In the genomic region with DNA sequence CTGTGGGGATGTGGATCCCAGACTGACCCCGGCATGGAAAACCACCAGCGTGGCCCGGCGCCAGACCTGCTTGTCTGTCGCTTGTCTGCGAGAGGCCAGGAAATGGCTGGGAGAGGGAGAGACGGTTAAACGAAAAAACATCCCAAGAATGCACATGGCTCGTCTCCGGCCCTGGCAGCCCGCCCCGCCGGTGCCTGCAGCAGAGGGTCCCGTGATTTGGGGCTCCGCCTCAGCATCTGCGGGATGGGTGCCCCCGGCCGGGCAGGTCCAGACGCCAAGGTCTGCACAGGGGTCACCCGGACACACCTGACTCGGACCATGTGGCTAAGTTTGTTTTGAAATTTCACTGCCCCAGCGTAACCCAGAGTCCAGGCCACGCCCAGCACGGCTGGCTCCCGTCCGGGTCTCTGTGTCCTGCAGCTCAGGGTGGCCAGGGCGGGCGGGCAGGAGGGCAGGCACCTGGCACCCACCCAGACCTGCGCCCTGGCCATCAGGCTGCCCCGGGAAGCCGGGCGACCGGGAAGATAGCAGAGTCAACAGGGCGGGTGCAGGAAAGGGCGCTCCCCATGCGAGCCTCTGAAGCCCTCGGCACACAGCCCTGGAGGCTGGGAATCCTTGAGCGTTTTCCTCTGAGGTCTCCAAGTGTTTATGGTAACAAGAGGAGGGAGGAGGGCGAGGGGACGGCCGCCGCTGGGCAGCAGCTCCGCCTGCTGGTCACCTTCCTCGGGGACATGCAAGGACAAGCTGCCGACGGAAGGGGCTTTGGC, we compare ENCODE assay signal across 8 cellular contexts.
A peak's percentile ranks its signal among the peaks of the same experiment; 100 is the strongest.
DNase-seq lines count a peak whose midpoint lies in the region; ATAC-seq and TF ChIP-seq lines count a peak whose summit lies in the region.

No MANE protein-coding gene starts in this region.

- peaks cover 4% of the 10 kb centered on the region; the same call in 1 of the 2 replicates for H3K9me3 ChIP-seq in ES-I3 (ENCODE audit: control insufficient read depth, insufficient read depth, low read length)
- H3K9me3 ChIP-seq in iPS-20b (ENCODE audit: insufficient read depth, low read depth, low read length), result peaks cover 5% of the 10 kb centered on the region; the same call in 1 of the 2 replicates

- peak overlapping the region; percentile 7 for H3K4me3 Mint-ChIP-seq in activated B cell treated with CpG ODN at 0.5 μM for 24 hours

- no peak overlapping the region for H3K27ac Mint-ChIP-seq in activated B cell treated with CpG ODN at 0.5 μM for 24 hours

- TF ChIP-seq CTCF in activated B cell treated with CpG ODN at 0.5 μM for 24 hours (IDR thresholded peaks at IDR 0.05) (no peak), cardiac fibroblast (IDR thresholded peaks at IDR 0.05; ENCODE audit: low read depth, low read length) (peak; percentile 95)

- H3K9ac ChIP-seq in ES-I3 (ENCODE audit: low read depth, low read length), result peak overlapping the region; percentile 47
- H3K9ac ChIP-seq in iPS-20b (ENCODE audit: low read depth, low read length), result peak overlapping the region; percentile 40; the same call in 1 of the 2 replicates

- peak; percentile 66 for ATAC-seq in activated B cell treated with CpG ODN at 0.5 μM for 24 hours (ENCODE audit: low read depth)
- no peak for ATAC-seq in HG02885 (IDR thresholded peaks at IDR 0.05; ENCODE audit: poor library complexity, unreplicated experiment)
- no peak for ATAC-seq in HG03039 (IDR thresholded peaks at IDR 0.05; ENCODE audit: unreplicated experiment)

- no peaks in the 10 kb centered on the region for H3K27me3 Mint-ChIP-seq in activated B cell treated with CpG ODN at 0.5 μM for 24 hours

- no peak overlapping the region for H3K27ac ChIP-seq in iPS-20b (ENCODE audit: low read length)

- peaks cover 26% of the 10 kb centered on the region for H3K36me3 Mint-ChIP-seq in activated B cell treated with CpG ODN at 0.5 μM for 24 hours (ENCODE audit: low read depth)

- peaks cover 1% of the 10 kb centered on the region for H3K9me3 Mint-ChIP-seq in activated B cell treated with CpG ODN at 0.5 μM for 24 hours

- H3K4me1 ChIP-seq in ES-I3 (ENCODE audit: insufficient read depth, low read length), result peaks cover 5% of the 10 kb centered on the region; the same call in 1 of the 2 replicates
- peaks cover 18% of the 10 kb centered on the region; the same call in 1 of the 2 replicates for H3K4me1 ChIP-seq in iPS-20b (ENCODE audit: insufficient read depth, low read length)

- CTCF ChIA-PET in activated B cell treated with CpG ODN at 0.5 μM for 24 hours (lab: Charles Lee), result interaction anchor here (0.8 to 1.8 kb wide), 16 partner anchors 17 to 106 kb away, joined by 3 to 8 read pairs (median 4); partner anchors contain the start of gene GADD45B

- H3K4me1 Mint-ChIP-seq in activated B cell treated with CpG ODN at 0.5 μM for 24 hours, result peaks cover 14% of the 10 kb centered on the region

- DNase-seq in NCI-H146 (lab: John Stamatoyannopoulos, UW), result peak; percentile 34
- peak; percentile 45 for DNase-seq in activated B cell treated with CpG ODN at 0.5 μM for 24 hours
- peak; percentile 94 to 95 for DNase-seq in cardiac fibroblast (ENCODE audit: low read depth in 2 of 2)
- peak; percentile 60 for DNase-seq in skeletal muscle cell (ENCODE audit: low read depth)

- intact Hi-C loops in activated B cell treated with CpG ODN at 0.5 μM for 24 hours (cut with micrococcal nuclease), result loop anchor here (1.0 kb wide), 1 partner anchor 105 kb away; no protein-coding TSS in a partner anchor

- POLR2A ChIA-PET in activated B cell treated with CpG ODN at 0.5 μM for 24 hours (lab: Charles Lee), result interaction anchor here (0.6 to 5.1 kb wide), 5 partner anchors 26 to 102 kb away, joined by 3 to 62 read pairs (median 5); partner anchors contain the start of gene GADD45B

- H3K27me3 ChIP-seq in iPS-20b (ENCODE audit: insufficient read depth, low read length), result peaks cover 21% of the 10 kb centered on the region; the same call in 1 of the 2 replicates

- H3K4me3 ChIP-seq in cardiac fibroblast (replicated peaks in 1 of 2; ENCODE audit: low read depth in 2 of 2, low read length in 2 of 2), result peak overlapping the region; percentile 43 to 49
- H3K4me3 ChIP-seq in iPS-20b (ENCODE audit: low read length), result peak overlapping the region; percentile 79
- peak overlapping the region; percentile 54 for H3K4me3 ChIP-seq in skeletal muscle cell (ENCODE audit: low read depth, low read length)

- H3K36me3 ChIP-seq in ES-I3 (ENCODE audit: insufficient read depth, low read length), result no peaks in the 10 kb centered on the region
- no peaks in the 10 kb centered on the region for H3K36me3 ChIP-seq in iPS-20b (ENCODE audit: insufficient read depth, low read depth, low read length)

Comparison
In these comparisons a context has a peak if more than half of its experiments do, and no peak if none do; other contexts are left out.
1. DNase-seq: peak in every context shown above with its lines; median percentile 94 in cardiac fibroblast; 60 in skeletal muscle cell; 45 in activated B cell treated with CpG ODN at 0.5 μM for 24 hours; 34 in NCI-H146.